In the genomic region with DNA sequence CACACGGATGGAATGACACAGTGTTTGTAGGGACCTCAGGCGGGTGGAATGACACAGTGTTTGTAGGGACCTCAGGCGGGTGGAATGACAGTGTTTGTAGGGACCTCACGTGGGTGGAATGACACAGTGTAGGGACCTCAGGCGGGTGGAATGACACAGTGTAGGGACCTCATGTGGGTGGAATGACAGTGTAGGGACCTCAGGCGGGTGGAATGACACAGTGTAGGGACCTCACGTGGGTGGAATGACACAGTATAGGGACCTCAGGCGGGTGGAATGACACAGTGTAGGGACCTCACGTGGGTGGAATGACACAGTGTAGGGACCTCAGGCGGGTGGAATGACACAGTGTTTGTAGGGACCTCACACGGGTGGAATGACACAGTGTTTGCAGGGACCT, we compare ENCODE assay signal across 7 cellular contexts. TPM values are rescaled to one million over a fixed set of nuclear protein-coding genes. Genes with fewer than 3 reads are reported as not detected.
A peak's percentile ranks its signal among the peaks of the same experiment; 100 is the strongest.
DNase-seq lines count a peak whose midpoint lies in the region; ATAC-seq and TF ChIP-seq lines count a peak whose summit lies in the region.
"Not testable (repeated sequence)": the region's sequence is repeated elsewhere in the genome, so short reads cannot be mapped to it uniquely, and the experiment has no call there.

No MANE protein-coding gene starts in this region.

- peaks cover 32% of the 10 kb centered on the region for H3K9me3 Mint-ChIP-seq in activated CD4-positive, alpha-beta T cell treated with anti-CD3 and anti-CD28 coated beads, Interleukin-2, amount 10 ng/mL, durations not matched to agents 24 days and 14 days
- peaks cover 12 to 27% of the 10 kb centered on the region in 2 donors for H3K9me3 Mint-ChIP-seq in activated T-cell treated with anti-CD3 and anti-CD28 coated beads, Interleukin-2, amount 50 U/mL, for 72 hours
- not testable (repeated sequence) for H3K9me3 Mint-ChIP-seq in activated naive CD8-positive, alpha-beta T cell (ENCODE audit: low read depth); stimulated activated memory B cell treated with anti-CD40 and anti-IgM and Interleukin-4, amounts not matched to agents 10 μg/mL and 1 μg/mL and 100 μg/mL, for 72 hours

- H3K4me1 Mint-ChIP-seq in activated CD4-positive, alpha-beta T cell treated with anti-CD3 and anti-CD28 coated beads, Interleukin-2, amount 10 ng/mL, durations not matched to agents 24 days and 14 days, result peaks cover 48% of the 10 kb centered on the region
- H3K4me1 Mint-ChIP-seq in activated T-cell treated with anti-CD3 and anti-CD28 coated beads, Interleukin-2, amount 50 U/mL, for 72 hours (ENCODE audit: low read depth), result peaks cover 81% of the 10 kb centered on the region
- H3K4me1 Mint-ChIP-seq in activated naive CD8-positive, alpha-beta T cell (ENCODE audit: low read depth), result peaks cover 82% of the 10 kb centered on the region
- peaks cover 72% of the 10 kb centered on the region for H3K4me1 Mint-ChIP-seq in stimulated activated memory B cell treated with anti-CD40 and anti-IgM and Interleukin-4, amounts not matched to agents 10 μg/mL and 1 μg/mL and 100 μg/mL, for 72 hours

- H3K27me3 Mint-ChIP-seq in activated CD4-positive, alpha-beta T cell treated with anti-CD3 and anti-CD28 coated beads, Interleukin-2, amount 10 ng/mL, durations not matched to agents 24 days and 14 days; activated T-cell treated with anti-CD3 and anti-CD28 coated beads, Interleukin-2, amount 50 U/mL, for 72 hours (ENCODE audit: low read depth); activated naive CD8-positive, alpha-beta T cell; stimulated activated memory B cell treated with anti-CD40 and anti-IgM and Interleukin-4, amounts not matched to agents 10 μg/mL and 1 μg/mL and 100 μg/mL, for 72 hours: not testable (repeated sequence)

- peaks cover 0 to 19% (median 4%) of the 10 kb centered on the region in 6 donors for H3K36me3 ChIP-seq in spleen

- H3K9me3 ChIP-seq in spleen, result not testable (repeated sequence)

- H3K4me3 ChIP-seq in spleen, result not testable (repeated sequence)

- not testable (repeated sequence) for ATAC-seq in activated T-cell treated with anti-CD3 and anti-CD28 coated beads, Interleukin-2, amount 50 U/mL, for 72 hours (replicated peaks in 1 of 2); stimulated activated memory B cell treated with anti-CD40 and anti-IgM and Interleukin-4, amounts not matched to agents 10 μg/mL and 1 μg/mL and 100 μg/mL, for 72 hours

- intact Hi-C loops in activated CD4-positive, alpha-beta T cell treated with anti-CD3 and anti-CD28 coated beads, Interleukin-2, amount 10 ng/mL, durations not matched to agents 24 days and 14 days (cut with micrococcal nuclease); spleen (cut with DNase I; ENCODE audit: low total_unique reads): not testable (repeated sequence)

- not testable (repeated sequence) for TF ChIP-seq POLR2A in spleen (IDR thresholded peaks at IDR 0.05)

- H3K4me1 ChIP-seq in spleen, result peaks cover 0 to 64% (median 14%) of the 10 kb centered on the region in 6 donors

- not testable (repeated sequence) for H3K4me3 Mint-ChIP-seq in activated CD4-positive, alpha-beta T cell treated with anti-CD3 and anti-CD28 coated beads, Interleukin-2, amount 10 ng/mL, durations not matched to agents 24 days and 14 days; activated T-cell treated with anti-CD3 and anti-CD28 coated beads, Interleukin-2, amount 50 U/mL, for 72 hours; activated naive CD8-positive, alpha-beta T cell; stimulated activated memory B cell treated with anti-CD40 and anti-IgM and Interleukin-4, amounts not matched to agents 10 μg/mL and 1 μg/mL and 100 μg/mL, for 72 hours

- WGBS in spleen, 5 donors, result 88 to 96% (median 91%) methylated on average over 8 to 11 of the region's 11 CpGs

- peaks cover 72% of the 10 kb centered on the region for H3K36me3 Mint-ChIP-seq in activated CD4-positive, alpha-beta T cell treated with anti-CD3 and anti-CD28 coated beads, Interleukin-2, amount 10 ng/mL, durations not matched to agents 24 days and 14 days (ENCODE audit: low read depth)
- peaks cover 36 to 43% of the 10 kb centered on the region in 2 donors for H3K36me3 Mint-ChIP-seq in activated T-cell treated with anti-CD3 and anti-CD28 coated beads, Interleukin-2, amount 50 U/mL, for 72 hours (ENCODE audit: insufficient read depth in 2 of 2)
- peaks cover 19% of the 10 kb centered on the region for H3K36me3 Mint-ChIP-seq in activated naive CD8-positive, alpha-beta T cell
- H3K36me3 Mint-ChIP-seq in stimulated activated memory B cell treated with anti-CD40 and anti-IgM and Interleukin-4, amounts not matched to agents 10 μg/mL and 1 μg/mL and 100 μg/mL, for 72 hours, result peaks cover 44% of the 10 kb centered on the region

- DNase-seq in CD1c-positive myeloid dendritic cell (ENCODE audit: extremely low spot score) (peak; percentile 21), spleen (peak; percentile 8)
- not testable (repeated sequence) for DNase-seq in activated CD4-positive, alpha-beta T cell treated with anti-CD3 and anti-CD28 coated beads, Interleukin-2, amount 10 ng/mL, durations not matched to agents 24 days and 14 days
- DNase-seq in activated T-cell treated with anti-CD3 and anti-CD28 coated beads, Interleukin-2, amount 50 U/mL, for 72 hours, result peak in 1 of 2 donors; percentile 53
- DNase-seq in activated naive CD4-positive, alpha-beta T cell treated with Interleukin-2 at 50 U/mL for 16 hours, result peak; percentile 53

- peak overlapping the region; percentile 91 for H3K27ac Mint-ChIP-seq in activated CD4-positive, alpha-beta T cell treated with anti-CD3 and anti-CD28 coated beads, Interleukin-2, amount 10 ng/mL, durations not matched to agents 24 days and 14 days
- H3K27ac Mint-ChIP-seq in activated T-cell treated with anti-CD3 and anti-CD28 coated beads, Interleukin-2, amount 50 U/mL, for 72 hours, result peak overlapping the region; percentile 89
- peak overlapping the region; percentile 94 for H3K27ac Mint-ChIP-seq in activated naive CD8-positive, alpha-beta T cell
- H3K27ac Mint-ChIP-seq in stimulated activated memory B cell treated with anti-CD40 and anti-IgM and Interleukin-4, amounts not matched to agents 10 μg/mL and 1 μg/mL and 100 μg/mL, for 72 hours, result peak overlapping the region; percentile 13

- not testable (repeated sequence) for H3K27ac ChIP-seq in spleen

- not testable (repeated sequence) for TF ChIP-seq CTCF in spleen (IDR thresholded peaks at IDR 0.05 in 8 of 11, conservative IDR thresholded peaks at IDR 0.05 in 3 of 11)

- H3K27me3 ChIP-seq in spleen (replicated peaks in 1 of 7), result not testable (repeated sequence)

RNA-seq across cellular contexts. Expression of a gene that starts 16.7 kb away (rescaled TPM):
- total RNA-seq in activated CD4-positive, alpha-beta T cell treated with anti-CD3 and anti-CD28 coated beads, Interleukin-2, amount 10 ng/mL, durations not matched to agents 24 days and 14 days, result 33.2 and 36.2 TPM in 2 replicates
- total RNA-seq in activated T-cell treated with anti-CD3 and anti-CD28 coated beads, Interleukin-2, amount 50 U/mL, for 72 hours, result 10 to 100 TPM; 32.5 to 40.7 TPM
- total RNA-seq in spleen, result 10 to 100 TPM; 28.0 to 41.2 (median 35.3) TPM
- polyA plus RNA-seq in spleen, result 10 to 100 TPM; 15.6 to 21.0 (median 17.3) TPM

Comparison
In these comparisons a context has a peak if more than half of its experiments do, and no peak if none do; other contexts are left out.
1. H3K27ac Mint-ChIP-seq: peak in every context shown above with its lines; median percentile 94 in activated naive CD8-positive, alpha-beta T cell; 91 in activated CD4-positive, alpha-beta T cell treated with anti-CD3 and anti-CD28 coated beads, Interleukin-2, amount 10 ng/mL, durations not matched to agents 24 days and 14 days; 89 in activated T-cell treated with anti-CD3 and anti-CD28 coated beads, Interleukin-2, amount 50 U/mL, for 72 hours; 13 in stimulated activated memory B cell treated with anti-CD40 and anti-IgM and Interleukin-4, amounts not matched to agents 10 μg/mL and 1 μg/mL and 100 μg/mL, for 72 hours.